25 cellular contexts compared by ENCODE assay signal in genomic region chr18:79723036-79723435, GRCh38.
"Had no signal": no experiment of that assay in that cellular context is flagged by ENCODE, and none has a peak within 500 bp of the region (broad histone marks: within the 10 kb centered on the region; RNA-seq: fewer than 3 reads in every experiment).

No MANE protein-coding gene starts in this region.

- H3K4me1 ChIP-seq: esophagus squamous epithelium, gastrocnemius medialis, heart right ventricle, left lung had no signal

- H3K4me1 Mint-ChIP-seq: endodermal cell, memory B cell had no signal

- H3K27me3 ChIP-seq: dorsolateral prefrontal cortex, esophagus squamous epithelium, gastrocnemius medialis, heart right ventricle, left lung had no signal

- ATAC-seq: esophagus mucosa, gastrocnemius medialis, left cardiac atrium, left lung, left ventricle myocardium superior had no signal

- DNase-seq: dermis blood vessel endothelial cell; dorsolateral prefrontal cortex; effector CD4-positive, alpha-beta T cell; effector memory CD4-positive, alpha-beta T cell; endodermal cell; erythroblast; esophagus squamous epithelium; foreskin fibroblast; foreskin melanocyte; gastrocnemius medialis; glutamatergic neuron; head of caudate nucleus; heart right ventricle; hippocampal formation; left cardiac atrium; left lung; left ventricle myocardium superior; mammary epithelial cell; mesendoderm; midbrain had no signal

- H3K27me3 Mint-ChIP-seq: memory B cell had no signal

- H3K9me3 ChIP-seq: esophagus squamous epithelium, gastrocnemius medialis, heart right ventricle had no signal

- H3K27ac Mint-ChIP-seq: memory B cell had no signal

- H3K4me3 Mint-ChIP-seq: endodermal cell, memory B cell had no signal

- H3K4me3 ChIP-seq: coronary artery, dorsolateral prefrontal cortex, esophagus squamous epithelium, gastrocnemius medialis, heart right ventricle, left lung, lung had no signal

- H3K27ac ChIP-seq: coronary artery, dorsolateral prefrontal cortex, epithelial cell of prostate, esophagus squamous epithelium, heart right ventricle, left lung had no signal
